In the genomic region with DNA sequence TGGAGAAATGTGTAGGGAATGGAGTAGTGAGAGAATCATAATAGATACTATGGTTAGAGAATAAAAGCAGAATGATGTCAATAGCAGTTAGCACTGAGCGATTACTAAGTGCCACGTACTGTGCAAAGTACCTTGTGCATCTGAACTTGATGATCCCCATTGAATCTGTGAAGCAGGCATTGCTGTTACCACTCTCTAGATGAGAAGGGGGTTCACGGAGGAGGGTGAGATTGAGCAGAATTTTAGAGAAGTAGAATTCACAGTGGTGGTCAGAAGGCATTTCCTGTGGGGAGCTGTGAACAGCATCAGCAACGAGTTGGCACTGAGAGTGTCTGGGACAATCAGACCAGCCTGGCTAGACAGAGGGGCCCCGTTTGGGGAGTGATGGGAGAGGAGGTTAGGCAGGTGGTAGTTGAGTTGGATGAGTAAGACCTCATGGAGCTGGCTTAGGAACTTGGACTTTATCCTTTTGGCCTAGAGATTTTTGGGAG, we compare ENCODE assay signal across 13 cellular contexts.
A peak's percentile ranks its signal among the peaks of the same experiment; 100 is the strongest.
DNase-seq lines count a peak whose midpoint lies in the region; ATAC-seq and TF ChIP-seq lines count a peak whose summit lies in the region.
"Had no signal": no experiment of that assay in that cellular context is flagged by ENCODE, and none has a peak within 500 bp of the region (broad histone marks: within the 10 kb centered on the region; RNA-seq: fewer than 3 reads in every experiment).

No MANE protein-coding gene starts in this region.

- no peaks in the 10 kb centered on the region for H4K20me1 ChIP-seq in OCI-LY3 (ENCODE audit: insufficient read depth, low read length)

- DNase-seq in naive thymus-derived CD4-positive, alpha-beta T cell, result no peak
- DNase-seq in foreskin keratinocyte (no peak), DMS153 treated with DMSO at 0.1 percent for 48 hours (lab: John Stamatoyannopoulos, UW; ENCODE audit: unreplicated experiment) (no peak)
- no peak for DNase-seq in activated T-cell treated with anti-CD3 and anti-CD28 coated beads, Interleukin-2, amount 50 U/mL, for 48 hours
- DNase-seq: activated T-cell treated with anti-CD3 and anti-CD28 coated beads, Interleukin-2, amount 50 U/mL, for 72 hours; NCI-H187 treated with DMSO at 0.1 percent for 48 hours had no signal

- intact Hi-C loops in naive thymus-derived CD4-positive, alpha-beta T cell (cut with micrococcal nuclease), result no loop called here

- 0 out of 2 replicates have a peak overlapping the region, but pooled peaks have one; percentile 14 for H3K4me2 ChIP-seq in OCI-LY3 (ENCODE audit: low read length)

- H3K9ac ChIP-seq in OCI-LY3 (ENCODE audit: low read length), result no peak overlapping the region

- H3K79me2 ChIP-seq in OCI-LY3 (ENCODE audit: low read length), result no peaks in the 10 kb centered on the region

- H3K36me3 ChIP-seq in OCI-LY3 (replicated peaks; ENCODE audit: low read depth, low read length), result no peaks in the 10 kb centered on the region
- H3K36me3 ChIP-seq in naive thymus-derived CD4-positive, alpha-beta T cell (ENCODE audit: control insufficient read depth in 2 of 3, insufficient read depth in 3 of 3, low read length in 3 of 3), result no peaks in the 10 kb centered on the region

- H3K4me3 Mint-ChIP-seq in naive thymus-derived CD4-positive, alpha-beta T cell, result peak overlapping the region in 1 of 10 donors; percentile 38
- H3K4me3 Mint-ChIP-seq: activated T-cell treated with anti-CD3 and anti-CD28 coated beads, Interleukin-2, amount 50 U/mL, for 72 hours had no signal

- POLR2A ChIA-PET in naive thymus-derived CD4-positive, alpha-beta T cell (lab: Charles Lee), result no interaction called here

- TF ChIP-seq CTCF in OCI-LY3 (IDR thresholded peaks at IDR 0.05; ENCODE audit: low read depth, low read length) (no peak), foreskin keratinocyte (conservative IDR thresholded peaks at IDR 0.05) (no peak)

- peaks cover 0 to 19% (median 14%) of the 10 kb centered on the region in 5 donors for H3K27me3 Mint-ChIP-seq in naive thymus-derived CD4-positive, alpha-beta T cell

- H3K27me3 ChIP-seq in OCI-LY3 (ENCODE audit: low read depth, low read length) (no peaks in the 10 kb centered on the region), foreskin keratinocyte (no peaks in the 10 kb centered on the region)
- no peaks in the 10 kb centered on the region for H3K27me3 ChIP-seq in naive thymus-derived CD4-positive, alpha-beta T cell (ENCODE audit: control insufficient read depth in 2 of 2, insufficient read depth in 2 of 2, low read length in 2 of 2)

- H3K4me1 Mint-ChIP-seq in naive thymus-derived CD4-positive, alpha-beta T cell, result peaks cover 4 to 10% (median 6%) of the 10 kb centered on the region in 7 donors

- H3K9me3 Mint-ChIP-seq in naive thymus-derived CD4-positive, alpha-beta T cell, result peaks cover 0 to 5% (median 0%) of the 10 kb centered on the region in 11 donors
- H3K9me3 Mint-ChIP-seq: activated T-cell treated with anti-CD3 and anti-CD28 coated beads, Interleukin-2, amount 50 U/mL, for 72 hours had no signal

- ATAC-seq in GM18519 (IDR thresholded peaks at IDR 0.05; ENCODE audit: low FRiP score, unreplicated experiment), result peak; percentile 43
- peak; percentile 66 for ATAC-seq in HG02759 (IDR thresholded peaks at IDR 0.05; ENCODE audit: unreplicated experiment)
- peak; percentile 57 for ATAC-seq in naive thymus-derived CD4-positive, alpha-beta T cell
- no peak for ATAC-seq in GM21447 (IDR thresholded peaks at IDR 0.05; ENCODE audit: unreplicated experiment)
- ATAC-seq in foreskin keratinocyte, result no peak
- ATAC-seq: activated T-cell treated with anti-CD3 and anti-CD28 coated beads, Interleukin-2, amount 50 U/mL, for 72 hours; Panc1 had no signal

- no peak overlapping the region for H3K27ac Mint-ChIP-seq in naive thymus-derived CD4-positive, alpha-beta T cell
- H3K27ac Mint-ChIP-seq: activated T-cell treated with anti-CD3 and anti-CD28 coated beads, Interleukin-2, amount 50 U/mL, for 72 hours had no signal

- no peak overlapping the region for H3K27ac ChIP-seq in OCI-LY3 (ENCODE audit: low read length)
- H3K27ac ChIP-seq in naive thymus-derived CD4-positive, alpha-beta T cell (ENCODE audit: low read depth, low read length), result no peak overlapping the region
- H3K27ac ChIP-seq in foreskin keratinocyte, result no peak overlapping the region
- H3K27ac ChIP-seq: VCaP had no signal

- H3K4me3 ChIP-seq in OCI-LY3 (ENCODE audit: low read length), result no peak overlapping the region
- no peak overlapping the region for H3K4me3 ChIP-seq in naive thymus-derived CD4-positive, alpha-beta T cell (ENCODE audit: low read length)
- H3K4me3 ChIP-seq: lung had no signal

- H2AFZ ChIP-seq in OCI-LY3 (ENCODE audit: low read depth, low read length), result no peak overlapping the region

- H3K4me1 ChIP-seq in OCI-LY3 (ENCODE audit: low read length) (peaks cover 11% of the 10 kb centered on the region), foreskin keratinocyte (no peaks in the 10 kb centered on the region)
- H3K4me1 ChIP-seq in naive thymus-derived CD4-positive, alpha-beta T cell (ENCODE audit: control insufficient read depth in 2 of 2, insufficient read depth in 2 of 2, low read length in 2 of 2), result no peaks in the 10 kb centered on the region

- H3K9me3 ChIP-seq in OCI-LY3 (ENCODE audit: insufficient read depth, low read length), result no peaks in the 10 kb centered on the region
- H3K9me3 ChIP-seq in naive thymus-derived CD4-positive, alpha-beta T cell (ENCODE audit: control insufficient read depth in 2 of 3, low read length in 3 of 3), result no peaks in the 10 kb centered on the region

- peaks cover 0 to 4% (median 0%) of the 10 kb centered on the region in 5 donors for H3K36me3 Mint-ChIP-seq in naive thymus-derived CD4-positive, alpha-beta T cell

- CTCF ChIA-PET in naive thymus-derived CD4-positive, alpha-beta T cell (lab: Charles Lee), result no interaction called here

Comparison
In these comparisons a context has a peak if more than half of its experiments do, and no peak if none do; other contexts are left out.
1. ATAC-seq: peak in GM18519 (single experiment), HG02759 (single experiment) and naive thymus-derived CD4-positive, alpha-beta T cell (single experiment); none in GM21447 (single experiment) and foreskin keratinocyte (single experiment).